ENCODE assay signal across 1 cellular context in genomic region chr13:51583875-51584730, GRCh38.
A peak's percentile ranks its signal among the peaks of the same experiment; 100 is the strongest.
TF ChIP-seq lines count a peak whose summit lies in the region.

A gene with protein sequence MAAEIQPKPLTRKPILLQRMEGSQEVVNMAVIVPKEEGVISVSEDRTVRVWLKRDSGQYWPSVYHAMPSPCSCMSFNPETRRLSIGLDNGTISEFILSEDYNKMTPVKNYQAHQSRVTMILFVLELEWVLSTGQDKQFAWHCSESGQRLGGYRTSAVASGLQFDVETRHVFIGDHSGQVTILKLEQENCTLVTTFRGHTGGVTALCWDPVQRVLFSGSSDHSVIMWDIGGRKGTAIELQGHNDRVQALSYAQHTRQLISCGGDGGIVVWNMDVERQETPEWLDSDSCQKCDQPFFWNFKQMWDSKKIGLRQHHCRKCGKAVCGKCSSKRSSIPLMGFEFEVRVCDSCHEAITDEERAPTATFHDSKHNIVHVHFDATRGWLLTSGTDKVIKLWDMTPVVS (plus strand): TSS chr13:51584462. CDS start chr13:51584688, 226 bp downstream.

TF ChIP-seq in HepG2, 621 proteins besides CTCF, POLR2A, EP300 and RAD21 (continued from another document and continues in another):
- TF ChIP-seq ZNF512 (CRISPR knock-in tag; IDR thresholded peaks at IDR 0.05), result no peak
- peak; percentile 77; the same call in 1 of the 2 replicates for TF ChIP-seq YEATS2 (CRISPR knock-in tag; IDR thresholded peaks at IDR 0.05; ENCODE audit: borderline replicate concordance)
- TF ChIP-seq HMGXB3 (CRISPR knock-in tag; IDR thresholded peaks at IDR 0.05; ENCODE audit: borderline replicate concordance), result 0 out of 2 replicates have a peak, but pooled peaks have one; percentile 4
- TF ChIP-seq CEBPG (CRISPR knock-in tag; IDR thresholded peaks at IDR 0.05), result peak; percentile 22
- TF ChIP-seq ZC3H13 (CRISPR knock-in tag; IDR thresholded peaks at IDR 0.05), result peak; percentile 90
- TF ChIP-seq SIN3A (IDR thresholded peaks at IDR 0.05; ENCODE audit: borderline replicate concordance, low read depth, low read length), result peak; percentile 72; the same call in 1 of the 2 replicates
- peak; percentile 87 for TF ChIP-seq SPEN (CRISPR knock-in tag; IDR thresholded peaks at IDR 0.05; ENCODE audit: low read depth)
- no peak; the same call in 1 of the 2 replicates for TF ChIP-seq HDAC2 (CRISPR knock-in tag; IDR thresholded peaks at IDR 0.05)
- peak; percentile 34; the same call in 1 of the 2 replicates for TF ChIP-seq SALL2 (CRISPR knock-in tag; IDR thresholded peaks at IDR 0.05)
- TF ChIP-seq, protein P1, sequence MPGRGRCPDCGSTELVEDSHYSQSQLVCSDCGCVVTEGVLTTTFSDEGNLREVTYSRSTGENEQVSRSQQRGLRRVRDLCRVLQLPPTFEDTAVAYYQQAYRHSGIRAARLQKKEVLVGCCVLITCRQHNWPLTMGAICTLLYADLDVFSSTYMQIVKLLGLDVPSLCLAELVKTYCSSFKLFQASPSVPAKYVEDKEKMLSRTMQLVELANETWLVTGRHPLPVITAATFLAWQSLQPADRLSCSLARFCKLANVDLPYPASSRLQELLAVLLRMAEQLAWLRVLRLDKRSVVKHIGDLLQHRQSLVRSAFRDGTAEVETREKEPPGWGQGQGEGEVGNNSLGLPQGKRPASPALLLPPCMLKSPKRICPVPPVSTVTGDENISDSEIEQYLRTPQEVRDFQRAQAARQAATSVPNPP (CRISPR knock-in tag; IDR thresholded peaks at IDR 0.05), result peak; percentile 86; the same call in 1 of the 2 replicates
- peak; percentile 85; the same call in 1 of the 2 replicates for TF ChIP-seq E2F2 (CRISPR knock-in tag; IDR thresholded peaks at IDR 0.05; ENCODE audit: borderline replicate concordance)
- peak; percentile 97 for TF ChIP-seq MAZ (IDR thresholded peaks at IDR 0.05; ENCODE audit: borderline replicate concordance, low read depth, low read length)
- peak; percentile 81 for TF ChIP-seq MAZ (CRISPR knock-in tag; IDR thresholded peaks at IDR 0.05; ENCODE audit: low read depth)
- peak; percentile 61 for TF ChIP-seq CREM (IDR thresholded peaks at IDR 0.05)
- TF ChIP-seq CREM (CRISPR knock-in tag; IDR thresholded peaks at IDR 0.05), result no peak
- peak; percentile 76 for TF ChIP-seq TBL1XR1 (IDR thresholded peaks at IDR 0.05; ENCODE audit: borderline replicate concordance, low read length, partially characterized antibody)
- TF ChIP-seq PTBP1 (IDR thresholded peaks at IDR 0.05; ENCODE audit: low read depth, low read length, poor library complexity, severe bottlenecking), result peak; percentile 58
- peak; percentile 84; the same call in 1 of the 2 replicates for TF ChIP-seq MIER3 (CRISPR knock-in tag; IDR thresholded peaks at IDR 0.05; ENCODE audit: borderline replicate concordance)
- peak; percentile 49 for TF ChIP-seq FOXP1 (IDR thresholded peaks at IDR 0.05)
- peak; percentile 5; the same call in 1 of the 2 replicates for TF ChIP-seq FOXP1 (CRISPR knock-in tag; IDR thresholded peaks at IDR 0.05)
- no peak for TF ChIP-seq GLMP (CRISPR knock-in tag; IDR thresholded peaks at IDR 0.05; ENCODE audit: borderline replicate concordance)
- TF ChIP-seq, protein P2, sequence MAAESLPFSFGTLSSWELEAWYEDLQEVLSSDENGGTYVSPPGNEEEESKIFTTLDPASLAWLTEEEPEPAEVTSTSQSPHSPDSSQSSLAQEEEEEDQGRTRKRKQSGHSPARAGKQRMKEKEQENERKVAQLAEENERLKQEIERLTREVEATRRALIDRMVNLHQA (CRISPR knock-in tag; IDR thresholded peaks at IDR 0.05), result no peak
- no peak; the same call in 1 of the 2 replicates for TF ChIP-seq ZNF44 (CRISPR knock-in tag; IDR thresholded peaks at IDR 0.05)
- peak; percentile 43; the same call in 1 of the 2 replicates for TF ChIP-seq ZBTB7A (CRISPR knock-in tag; IDR thresholded peaks at IDR 0.05)
- 0 out of 2 replicates have a peak, but pooled peaks have one; percentile 62 for TF ChIP-seq ZNF878 (CRISPR knock-in tag; IDR thresholded peaks at IDR 0.05)
- TF ChIP-seq REL (CRISPR knock-in tag; conservative IDR thresholded peaks at IDR 0.05), result no peak
- no peak for TF ChIP-seq RELA (CRISPR knock-in tag; IDR thresholded peaks at IDR 0.05)
- peak; percentile 42; the same call in 1 of the 2 replicates for TF ChIP-seq DMAP1 (CRISPR knock-in tag; IDR thresholded peaks at IDR 0.05)
- TF ChIP-seq MXD4 (CRISPR knock-in tag; IDR thresholded peaks at IDR 0.05), result peak; percentile 58; the same call in 1 of the 2 replicates
- peak; percentile 77 for TF ChIP-seq MED1 (CRISPR knock-in tag; IDR thresholded peaks at IDR 0.05)
- 0 out of 2 replicates have a peak, but pooled peaks have one; percentile 11 for TF ChIP-seq UBTF (CRISPR knock-in tag; IDR thresholded peaks at IDR 0.05)
- peak; percentile 23; the same call in 1 of the 2 replicates for TF ChIP-seq GATAD1 (CRISPR knock-in tag; IDR thresholded peaks at IDR 0.05)
- TF ChIP-seq IRF2 (CRISPR knock-in tag; IDR thresholded peaks at IDR 0.05), result peak; percentile 86
- TF ChIP-seq THAP11 (CRISPR knock-in tag; IDR thresholded peaks at IDR 0.05), result peak; percentile 99
- TF ChIP-seq ZBTB21 (CRISPR knock-in tag; IDR thresholded peaks at IDR 0.05), result no peak
- peak; percentile 59; the same call in 1 of the 2 replicates for TF ChIP-seq ZNF383 (CRISPR knock-in tag; IDR thresholded peaks at IDR 0.05; ENCODE audit: borderline replicate concordance)
- TF ChIP-seq ZZZ3 (CRISPR knock-in tag; IDR thresholded peaks at IDR 0.05; ENCODE audit: borderline replicate concordance), result peak; percentile 88; the same call in 1 of the 2 replicates
- peak; percentile 22; the same call in 1 of the 2 replicates for TF ChIP-seq ZSCAN9 (CRISPR knock-in tag; IDR thresholded peaks at IDR 0.05; ENCODE audit: borderline replicate concordance)
- TF ChIP-seq MEIS2 (CRISPR knock-in tag; IDR thresholded peaks at IDR 0.05), result peak; percentile 29; the same call in 1 of the 2 replicates
- TF ChIP-seq HNF4A (CRISPR knock-in tag; IDR thresholded peaks at IDR 0.05), result 0 out of 2 replicates have a peak, but pooled peaks have one; percentile 17
- TF ChIP-seq POLR2AphosphoS5 (IDR thresholded peaks at IDR 0.05; ENCODE audit: low read depth, low read length), result peak; percentile 79
- peak; percentile 41; the same call in 1 of the 2 replicates for TF ChIP-seq ZBTB33 (CRISPR knock-in tag; IDR thresholded peaks at IDR 0.05)
- TF ChIP-seq, protein P3, sequence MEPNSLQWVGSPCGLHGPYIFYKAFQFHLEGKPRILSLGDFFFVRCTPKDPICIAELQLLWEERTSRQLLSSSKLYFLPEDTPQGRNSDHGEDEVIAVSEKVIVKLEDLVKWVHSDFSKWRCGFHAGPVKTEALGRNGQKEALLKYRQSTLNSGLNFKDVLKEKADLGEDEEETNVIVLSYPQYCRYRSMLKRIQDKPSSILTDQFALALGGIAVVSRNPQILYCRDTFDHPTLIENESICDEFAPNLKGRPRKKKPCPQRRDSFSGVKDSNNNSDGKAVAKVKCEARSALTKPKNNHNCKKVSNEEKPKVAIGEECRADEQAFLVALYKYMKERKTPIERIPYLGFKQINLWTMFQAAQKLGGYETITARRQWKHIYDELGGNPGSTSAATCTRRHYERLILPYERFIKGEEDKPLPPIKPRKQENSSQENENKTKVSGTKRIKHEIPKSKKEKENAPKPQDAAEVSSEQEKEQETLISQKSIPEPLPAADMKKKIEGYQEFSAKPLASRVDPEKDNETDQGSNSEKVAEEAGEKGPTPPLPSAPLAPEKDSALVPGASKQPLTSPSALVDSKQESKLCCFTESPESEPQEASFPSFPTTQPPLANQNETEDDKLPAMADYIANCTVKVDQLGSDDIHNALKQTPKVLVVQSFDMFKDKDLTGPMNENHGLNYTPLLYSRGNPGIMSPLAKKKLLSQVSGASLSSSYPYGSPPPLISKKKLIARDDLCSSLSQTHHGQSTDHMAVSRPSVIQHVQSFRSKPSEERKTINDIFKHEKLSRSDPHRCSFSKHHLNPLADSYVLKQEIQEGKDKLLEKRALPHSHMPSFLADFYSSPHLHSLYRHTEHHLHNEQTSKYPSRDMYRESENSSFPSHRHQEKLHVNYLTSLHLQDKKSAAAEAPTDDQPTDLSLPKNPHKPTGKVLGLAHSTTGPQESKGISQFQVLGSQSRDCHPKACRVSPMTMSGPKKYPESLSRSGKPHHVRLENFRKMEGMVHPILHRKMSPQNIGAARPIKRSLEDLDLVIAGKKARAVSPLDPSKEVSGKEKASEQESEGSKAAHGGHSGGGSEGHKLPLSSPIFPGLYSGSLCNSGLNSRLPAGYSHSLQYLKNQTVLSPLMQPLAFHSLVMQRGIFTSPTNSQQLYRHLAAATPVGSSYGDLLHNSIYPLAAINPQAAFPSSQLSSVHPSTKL (CRISPR knock-in tag; IDR thresholded peaks at IDR 0.05), result peak; percentile 68
